In the genomic region with DNA sequence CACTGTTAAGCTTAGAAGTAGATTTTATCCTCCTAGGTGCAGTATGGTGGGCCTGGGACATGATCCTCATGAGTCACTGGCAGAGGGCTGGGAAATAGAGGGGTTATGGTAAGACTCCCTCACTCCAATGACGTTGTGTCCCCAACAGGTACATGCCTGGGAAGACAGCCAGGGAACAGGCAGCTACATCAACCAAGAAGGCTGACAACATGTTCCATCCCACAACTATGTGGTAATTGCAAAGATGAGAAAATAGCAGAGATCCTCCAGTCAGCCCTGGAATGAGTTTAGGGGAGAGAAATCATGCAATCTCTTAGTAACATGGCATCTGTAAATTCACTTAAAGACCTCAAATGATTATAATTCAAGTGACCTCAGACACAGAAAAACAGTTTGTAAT, we compare ENCODE assay signal across 22 cellular contexts.
DNase-seq lines count a peak whose midpoint lies in the region; FAIRE-seq and TF ChIP-seq lines count a peak whose summit lies in the region.
"Had no signal": no experiment of that assay in that cellular context is flagged by ENCODE, and none has a peak within 500 bp of the region (broad histone marks: within the 10 kb centered on the region; RNA-seq: fewer than 3 reads in every experiment).

No MANE protein-coding gene starts in this region.

- intact Hi-C loops in testis (cut with DNase I; ENCODE audit: low total_unique reads), result no loop called here

- H3K4me3 Mint-ChIP-seq in osteocyte (ENCODE audit: unreplicated experiment), result no peak overlapping the region
- H3K4me3 Mint-ChIP-seq: activated CD8-positive, alpha-beta memory T cell treated with anti-CD3 and anti-CD28 coated beads, Interleukin-2, amount 10 ng/mL, durations not matched to agents 7 days and 5 days; immature natural killer cell; natural killer cell treated with Interleukin-12 subunit alpha and Interleukin-12 subunit beta and Interleukin-15 and Interleukin-18, amount 100 ng/mL, for 72 hours; stimulated activated naive B cell treated with anti-CD40 and anti-IgM and Interleukin-4, amounts not matched to agents 10 μg/mL and 1 μg/mL and 100 μg/mL, for 72 hours had no signal

- no peaks in the 10 kb centered on the region for H3K36me3 Mint-ChIP-seq in osteocyte (ENCODE audit: unreplicated experiment)
- H3K36me3 Mint-ChIP-seq: activated CD8-positive, alpha-beta memory T cell treated with anti-CD3 and anti-CD28 coated beads, Interleukin-2, amount 10 ng/mL, durations not matched to agents 7 days and 5 days; immature natural killer cell; stimulated activated naive B cell treated with anti-CD40 and anti-IgM and Interleukin-4, amounts not matched to agents 10 μg/mL and 1 μg/mL and 100 μg/mL, for 72 hours had no signal

- H3K27me3 ChIP-seq in testis, result no peaks in the 10 kb centered on the region
- H3K27me3 ChIP-seq: SJSA1 had no signal

- DNase-seq in AG08395 (ENCODE audit: low spot score) (peak; percentile 12), M059J (ENCODE audit: low read depth) (peak; percentile 34), fibroblast of gingiva (ENCODE audit: low read depth) (peak; percentile 63), osteocyte (ENCODE audit: extremely low spot score, unreplicated experiment) (peak; percentile 27), NCI-H510A treated with DMSO at 0.1 percent for 48 hours (lab: John Stamatoyannopoulos, UW) (no peak), testis (no peak), GM12891 (ENCODE audit: insufficient read length, low spot score) (no peak), NCI-H1092 (lab: John Stamatoyannopoulos, UW) (no peak)
- DNase-seq: activated CD4-positive, CD25-positive, alpha-beta regulatory T cell treated with anti-CD3 and anti-CD28 coated beads, Interleukin-2, amount 50 U/mL, for 72 hours; activated CD8-positive, alpha-beta memory T cell treated with anti-CD3 and anti-CD28 coated beads, Interleukin-2, amount 10 ng/mL, durations not matched to agents 7 days and 5 days; activated effector memory CD4-positive, alpha-beta T cell treated with anti-CD3 and anti-CD28 coated beads, Interleukin-2, amount 50 U/mL, for 16 hours; COR-L47; EL; immature natural killer cell; NCI-H1930; NCI-H524 treated with DMSO at 0.1 percent for 48 hours; stimulated activated CD4-positive, alpha-beta T cell treated with anti-CD3 and anti-CD28 coated beads, Interleukin-15, amount 100 ng/mL, for 24 hours; stimulated activated naive B cell treated with anti-CD40 and anti-IgM and Interleukin-4, amounts not matched to agents 10 μg/mL and 1 μg/mL and 100 μg/mL, for 72 hours had no signal

- peaks cover 16% of the 10 kb centered on the region for H3K4me1 ChIP-seq in testis

- H3K36me3 ChIP-seq in testis (ENCODE audit: low read depth, missing control alignments), result no peaks in the 10 kb centered on the region
- H3K36me3 ChIP-seq: SJSA1 had no signal

- WGBS in testis, 2 donors, result 33 to 44% methylated on average over 1 of the region's 1 CpG

- no peak for FAIRE-seq in GM12891 (lab: Jason Lieb, UNC)
- FAIRE-seq: colon, endothelial cell of umbilical vein had no signal

- H3K27ac ChIP-seq in testis, result no peak overlapping the region

- no peaks in the 10 kb centered on the region for H3K9me3 ChIP-seq in testis
- H3K9me3 ChIP-seq: SJSA1 had no signal

- TF ChIP-seq POLR2A in testis (IDR thresholded peaks at IDR 0.05), result no peak
- TF ChIP-seq POLR2A in GM12891 (IDR thresholded peaks at IDR 0.05; ENCODE audit: low read depth, low read length), result no peak

- no peak overlapping the region for H3K27ac Mint-ChIP-seq in osteocyte (ENCODE audit: unreplicated experiment)
- H3K27ac Mint-ChIP-seq: activated CD8-positive, alpha-beta memory T cell treated with anti-CD3 and anti-CD28 coated beads, Interleukin-2, amount 10 ng/mL, durations not matched to agents 7 days and 5 days; immature natural killer cell; natural killer cell treated with Interleukin-12 subunit alpha and Interleukin-12 subunit beta and Interleukin-15 and Interleukin-18, amount 100 ng/mL, for 72 hours; stimulated activated naive B cell treated with anti-CD40 and anti-IgM and Interleukin-4, amounts not matched to agents 10 μg/mL and 1 μg/mL and 100 μg/mL, for 72 hours had no signal

- no peaks in the 10 kb centered on the region for H3K9me3 Mint-ChIP-seq in osteocyte (ENCODE audit: unreplicated experiment)

- TF ChIP-seq CTCF in osteocyte (IDR thresholded peaks at IDR 0.05) (no peak), testis (IDR thresholded peaks at IDR 0.05) (no peak)

- no peak overlapping the region for H3K4me3 ChIP-seq in testis
- H3K4me3 ChIP-seq: SJSA1 had no signal

- peaks cover 17% of the 10 kb centered on the region for H3K4me1 Mint-ChIP-seq in osteocyte (ENCODE audit: unreplicated experiment)
- H3K4me1 Mint-ChIP-seq: activated CD8-positive, alpha-beta memory T cell treated with anti-CD3 and anti-CD28 coated beads, Interleukin-2, amount 10 ng/mL, durations not matched to agents 7 days and 5 days; immature natural killer cell; stimulated activated naive B cell treated with anti-CD40 and anti-IgM and Interleukin-4, amounts not matched to agents 10 μg/mL and 1 μg/mL and 100 μg/mL, for 72 hours had no signal

- peaks cover 15% of the 10 kb centered on the region for H3K27me3 Mint-ChIP-seq in osteocyte (ENCODE audit: unreplicated experiment)

TF ChIP-seq in GM12891, 5 proteins besides CTCF, POLR2A, EP300 and RAD21:
- no peak for TF ChIP-seq POLR2AphosphoS5 (IDR thresholded peaks at IDR 0.05; ENCODE audit: low read depth, low read length)
- no peak for TF ChIP-seq TAF1 (IDR thresholded peaks at IDR 0.05; ENCODE audit: low read depth, low read length)
- TF ChIP-seq PAX5 (IDR thresholded peaks at IDR 0.05; ENCODE audit: insufficient read depth, low read length, severe bottlenecking), result no peak
- TF ChIP-seq POU2F2 (IDR thresholded peaks at IDR 0.05; ENCODE audit: low read depth, low read length), result no peak
- no peak for TF ChIP-seq SPI1 (IDR thresholded peaks at IDR 0.05; ENCODE audit: low read depth, low read length)

Comparison
In these comparisons a context has a peak if more than half of its experiments do, and no peak if none do; other contexts are left out.
1. DNase-seq: peak in AG08395 (single experiment), M059J (single experiment), fibroblast of gingiva (single experiment) and osteocyte (single experiment); none in NCI-H510A treated with DMSO at 0.1 percent for 48 hours (single experiment), testis (single experiment), GM12891 (single experiment) and NCI-H1092 (single experiment).